10 cellular contexts compared by ENCODE assay signal in genomic region chr1:41540886-41541591, GRCh38. TPM values are rescaled to one million over a fixed set of nuclear protein-coding genes. Genes with fewer than 3 reads are reported as not detected.
A peak's percentile ranks its signal among the peaks of the same experiment; 100 is the strongest.
DNase-seq lines count a peak whose midpoint lies in the region; ATAC-seq and TF ChIP-seq lines count a peak whose summit lies in the region.
"Had no signal": no experiment of that assay in that cellular context is flagged by ENCODE, and none has a peak within 500 bp of the region (broad histone marks: within the 10 kb centered on the region; RNA-seq: fewer than 3 reads in every experiment).

No MANE protein-coding gene starts in this region.

- no peaks in the 10 kb centered on the region for H3K4me1 Mint-ChIP-seq in activated naive CD4-positive, alpha-beta T cell treated with anti-CD3 and anti-CD28 coated beads, Interleukin-2, amount 50 U/mL, for 24 hours
- H3K4me1 Mint-ChIP-seq in stimulated activated naive CD8-positive, alpha-beta T cell treated with anti-CD3 and anti-CD28 coated beads, Interleukin-15, amount 100 ng/mL, for 72 hours: no peaks in the 10 kb centered on the region

- TF ChIP-seq CTCF in fibroblast of mammary gland (conservative IDR thresholded peaks at IDR 0.05; ENCODE audit: control insufficient read depth, insufficient read depth, low read depth, low read length): no peak

- no peak for DNase-seq in activated naive CD4-positive, alpha-beta T cell (lab: John Stamatoyannopoulos, UW)
- peak; percentile 7 for DNase-seq in RPMI7951 (ENCODE audit: low read depth)
- DNase-seq in fibroblast of mammary gland (ENCODE audit: low read depth): peak; percentile 31
- DNase-seq in stimulated activated naive CD8-positive, alpha-beta T cell treated with anti-CD3 and anti-CD28 coated beads, Interleukin-15, amount 100 ng/mL, for 72 hours: no peak
- no peak for DNase-seq in cerebellum (ENCODE audit: low spot score)
- no peak for DNase-seq in NCI-H2029 treated with DMSO at 0.1 percent for 48 hours (lab: John Stamatoyannopoulos, UW)
- DNase-seq in activated gamma-delta T cell treated with Interleukin-2 at 50 U/mL for 16 hours: no peak
- DNase-seq: thyroid gland had no signal

- H3K36me3 Mint-ChIP-seq in activated naive CD4-positive, alpha-beta T cell treated with anti-CD3 and anti-CD28 coated beads, Interleukin-2, amount 50 U/mL, for 24 hours: peaks cover 21% of the 10 kb centered on the region

- H3K4me3 Mint-ChIP-seq in activated naive CD4-positive, alpha-beta T cell treated with anti-CD3 and anti-CD28 coated beads, Interleukin-2, amount 50 U/mL, for 24 hours: no peak overlapping the region
- no peak overlapping the region for H3K4me3 Mint-ChIP-seq in stimulated activated naive CD8-positive, alpha-beta T cell treated with anti-CD3 and anti-CD28 coated beads, Interleukin-15, amount 100 ng/mL, for 72 hours

- H3K27ac Mint-ChIP-seq in activated naive CD4-positive, alpha-beta T cell treated with anti-CD3 and anti-CD28 coated beads, Interleukin-2, amount 50 U/mL, for 24 hours: peak overlapping the region; percentile 65
- peak overlapping the region; percentile 44 to 48 for H3K27ac Mint-ChIP-seq in stimulated activated naive CD8-positive, alpha-beta T cell treated with anti-CD3 and anti-CD28 coated beads, Interleukin-15, amount 100 ng/mL, for 72 hours

- no peak overlapping the region for H3K4me3 ChIP-seq in fibroblast of mammary gland (ENCODE audit: control insufficient read depth, low read depth, low read length)
- H3K4me3 ChIP-seq: thyroid gland had no signal

- H3K27me3 Mint-ChIP-seq in activated naive CD4-positive, alpha-beta T cell treated with anti-CD3 and anti-CD28 coated beads, Interleukin-2, amount 50 U/mL, for 24 hours: no peaks in the 10 kb centered on the region
- no peaks in the 10 kb centered on the region for H3K27me3 Mint-ChIP-seq in stimulated activated naive CD8-positive, alpha-beta T cell treated with anti-CD3 and anti-CD28 coated beads, Interleukin-15, amount 100 ng/mL, for 72 hours

- no peaks in the 10 kb centered on the region for H3K9me3 Mint-ChIP-seq in activated naive CD4-positive, alpha-beta T cell treated with anti-CD3 and anti-CD28 coated beads, Interleukin-2, amount 50 U/mL, for 24 hours
- H3K9me3 Mint-ChIP-seq in stimulated activated naive CD8-positive, alpha-beta T cell treated with anti-CD3 and anti-CD28 coated beads, Interleukin-15, amount 100 ng/mL, for 72 hours: no peaks in the 10 kb centered on the region

- no peak for ATAC-seq in stimulated activated naive CD8-positive, alpha-beta T cell treated with anti-CD3 and anti-CD28 coated beads, Interleukin-15, amount 100 ng/mL, for 72 hours

RNA-seq across cellular contexts. Expression of gene EDN2, which starts 56.6 kb away (rescaled TPM):
- total RNA-seq in RPMI7951 (2014; rRNA removed; shearing (Covaris generic)): not detected in 2 replicates
- not detected for total RNA-seq in cerebellum
- total RNA-seq: endothelial cell of umbilical vein, thyroid gland had no signal

Comparison
In these comparisons a context has a peak if more than half of its experiments do, and no peak if none do; other contexts are left out.
1. DNase-seq: peak in RPMI7951 (single experiment) and fibroblast of mammary gland (single experiment); none in activated naive CD4-positive, alpha-beta T cell (0 of 4), stimulated activated naive CD8-positive, alpha-beta T cell treated with anti-CD3 and anti-CD28 coated beads, Interleukin-15, amount 100 ng/mL, for 72 hours (0 of 2), cerebellum (single experiment), NCI-H2029 treated with DMSO at 0.1 percent for 48 hours (single experiment) and activated gamma-delta T cell treated with Interleukin-2 at 50 U/mL for 16 hours (single experiment).